In genomic region chr20:5749512-5750490, GRCh38 we compare ENCODE assay signal across 8 cellular contexts. TPM values are rescaled to one million over a fixed set of nuclear protein-coding genes. Genes with fewer than 3 reads are reported as not detected.
DNase-seq lines count a peak whose midpoint lies in the region; ATAC-seq and TF ChIP-seq lines count a peak whose summit lies in the region.

SHLD1 (plus strand) TSS chr20:5750401; CDS start chr20:5772866, 22,465 bp downstream.

- H3K27ac ChIP-seq in AG04450 (ENCODE audit: low read depth, low read length) (peak within 1 kb of the TSS; percentile 78), caudate nucleus (ENCODE audit: low read depth, low read length) (peak within 1 kb of the TSS; percentile 89)

- H3K4me3 ChIP-seq in AG04450 (ENCODE audit: low read depth, low read length), result peak within 1 kb of the TSS; percentile 61

- intact Hi-C loops in activated B cell treated with CpG ODN at 0.5 μM for 24 hours (cut with micrococcal nuclease), result loop anchor here (1.0 to 2.0 kb wide), 7 partner anchors 20 to 200 kb away; partner anchors contain the start of genes MCM8 and TRMT6

- H3K36me3 Mint-ChIP-seq in activated B cell treated with CpG ODN at 0.5 μM for 24 hours (ENCODE audit: low read depth), result peaks cover 10% of the 10 kb centered on the region

- peaks cover 2% of the 10 kb centered on the region for H3K9me3 Mint-ChIP-seq in activated B cell treated with CpG ODN at 0.5 μM for 24 hours

- peak; percentile 95 for ATAC-seq in GM18907 (IDR thresholded peaks at IDR 0.05; ENCODE audit: unreplicated experiment)
- peak; percentile 92 for ATAC-seq in HG03159 (IDR thresholded peaks at IDR 0.05; ENCODE audit: unreplicated experiment)
- peak; percentile 97 for ATAC-seq in activated B cell treated with CpG ODN at 0.5 μM for 24 hours (ENCODE audit: low read depth)

- DNase-seq in AG04450 (ENCODE audit: low read depth, low spot score) (peak; percentile 70), NCI-H226 (peak; percentile 63), activated B cell treated with CpG ODN at 0.5 μM for 24 hours (peak; percentile 61), caudate nucleus (lab: John Stamatoyannopoulos, UW) (peak in 60 of 61 donors; percentile 26 to 93 (median 81)), islet precursor cell (peak; percentile 91)
- peak; percentile 76 for DNase-seq in stimulated activated CD4-positive, alpha-beta T cell treated with anti-CD3 and anti-CD28 coated beads, Interleukin-12 subunit alpha, Interleukin-12 subunit beta, amount 100 ng/mL, for 4 hours

- H3K27me3 ChIP-seq in AG04450 (ENCODE audit: control insufficient read depth, insufficient read depth, low read length), result no peaks in the 10 kb centered on the region

- H3K4me1 Mint-ChIP-seq in activated B cell treated with CpG ODN at 0.5 μM for 24 hours, result peaks cover 22% of the 10 kb centered on the region

- TF ChIP-seq CTCF in AG04450 (IDR thresholded peaks at IDR 0.05; ENCODE audit: low read depth, low read length), result no peak
- TF ChIP-seq CTCF in activated B cell treated with CpG ODN at 0.5 μM for 24 hours (IDR thresholded peaks at IDR 0.05), result no peak

- H3K9me3 ChIP-seq in AG04450 (ENCODE audit: control insufficient read depth, insufficient read depth, low read length), result no peaks in the 10 kb centered on the region

- POLR2A ChIA-PET in AG04450 (lab: Yijun Ruan, JAX) (interaction anchor here (0.9 to 1.2 kb wide), 2 partner anchors 102 to 142 kb away, joined by 3 read pairs; no protein-coding TSS in a partner anchor), activated B cell treated with CpG ODN at 0.5 μM for 24 hours (lab: Charles Lee) (interaction anchor here (0.6 to 2.1 kb wide), 8 partner anchors 8 to 217 kb away, joined by 3 to 9 read pairs (median 6); no protein-coding TSS in a partner anchor)

- H3K27ac Mint-ChIP-seq in activated B cell treated with CpG ODN at 0.5 μM for 24 hours, result peak within 1 kb of the TSS; percentile 99

- peak within 1 kb of the TSS; percentile 99 for H3K4me3 Mint-ChIP-seq in activated B cell treated with CpG ODN at 0.5 μM for 24 hours

- CTCF ChIA-PET in AG04450 (lab: Charles Lee) (interaction anchor here (0.9 to 1.8 kb wide), 3 partner anchors 38 to 221 kb away, joined by 3 to 6 read pairs (median 4); no protein-coding TSS in a partner anchor), activated B cell treated with CpG ODN at 0.5 μM for 24 hours (lab: Charles Lee) (interaction anchor here (1.1 to 2.5 kb wide), 3 partner anchors 18 to 104 kb away, joined by 3 to 8 read pairs (median 4); no protein-coding TSS in a partner anchor)

- no peaks in the 10 kb centered on the region for H3K27me3 Mint-ChIP-seq in activated B cell treated with CpG ODN at 0.5 μM for 24 hours

RNA-seq across cellular contexts. Expression of gene SHLD1, which starts in this region (rescaled TPM):
- 3.5 and 4.1 TPM in 2 replicates for polyA plus RNA-seq in AG04450 (2011; rRNA removed)
- polyA minus RNA-seq in AG04450 (2011; rRNA and poly(A)+ RNA removed), result 1.3 and 4.2 TPM in 2 replicates
- total RNA-seq in activated B cell treated with CpG ODN at 0.5 μM for 24 hours, result 11.7 and 15.0 TPM in 2 replicates

Comparison
In these comparisons a context has a peak if more than half of its experiments do, and no peak if none do; other contexts are left out.
1. Peak in every context shown above with its lines: DNase-seq, ATAC-seq, H3K4me3 ChIP-seq and H3K27ac ChIP-seq.